1 cellular context compared by ENCODE assay signal in genomic region chr20:50283922-50284810, GRCh38.
TF ChIP-seq lines count a peak whose summit lies in the region.

No MANE protein-coding gene starts in this region.

TF ChIP-seq in HepG2, 621 proteins besides CTCF, POLR2A, EP300 and RAD21 (continued from another document):
- TF ChIP-seq ZNF687 (CRISPR knock-in tag; IDR thresholded peaks at IDR 0.05) (peak; percentile 29; the same call in 1 of the 2 replicates), SMAD1 (CRISPR knock-in tag; IDR thresholded peaks at IDR 0.05; ENCODE audit: borderline replicate concordance, low read depth) (no peak; the same call in 1 of the 2 replicates), ZBTB34 (CRISPR knock-in tag; IDR thresholded peaks at IDR 0.05) (no peak), MEIS1 (CRISPR knock-in tag; IDR thresholded peaks at IDR 0.05; ENCODE audit: borderline replicate concordance) (no peak), ATF7 (IDR thresholded peaks at IDR 0.05) (no peak), ATF7 (CRISPR knock-in tag; IDR thresholded peaks at IDR 0.05) (no peak), TFE3 (CRISPR knock-in tag; IDR thresholded peaks at IDR 0.05) (peak; percentile 58), HDAC2 (CRISPR knock-in tag; IDR thresholded peaks at IDR 0.05) (peak; percentile 53; the same call in 1 of the 2 replicates), ZBTB38 (CRISPR knock-in tag; IDR thresholded peaks at IDR 0.05) (no peak), ZNF12 (CRISPR knock-in tag; IDR thresholded peaks at IDR 0.05) (0 out of 2 replicates have a peak, but pooled peaks have one; percentile 28), ZBTB26 (CRISPR knock-in tag; IDR thresholded peaks at IDR 0.05; ENCODE audit: borderline replicate concordance) (peak; percentile 29; the same call in 1 of the 2 replicates), KDM1A (CRISPR knock-in tag; IDR thresholded peaks at IDR 0.05) (peak; percentile 89), SOX5 (CRISPR knock-in tag; IDR thresholded peaks at IDR 0.05; ENCODE audit: borderline replicate concordance) (peak; percentile 36; the same call in 1 of the 2 replicates), RERE (CRISPR knock-in tag; IDR thresholded peaks at IDR 0.05; ENCODE audit: low read depth) (0 out of 2 replicates have a peak, but pooled peaks have one; percentile 19), SAFB2 (CRISPR knock-in tag; IDR thresholded peaks at IDR 0.05; ENCODE audit: borderline replicate concordance, low read depth) (0 out of 2 replicates have a peak, but pooled peaks have one; percentile 79), ZNF674 (CRISPR knock-in tag; IDR thresholded peaks at IDR 0.05; ENCODE audit: low read depth) (no peak), PTBP1 (IDR thresholded peaks at IDR 0.05; ENCODE audit: low read depth, low read length, poor library complexity, severe bottlenecking) (peak; percentile 57), XRCC5 (optimal IDR thresholded peaks at IDR 0.05; ENCODE audit: low read length) (peak; percentile 76), TERF1 (CRISPR knock-in tag; IDR thresholded peaks at IDR 0.05) (no peak), ARID3A (IDR thresholded peaks at IDR 0.05; ENCODE audit: low read depth, low read length) (0 out of 2 replicates have a peak, but pooled peaks have one; percentile 11), ZFP36 (IDR thresholded peaks at IDR 0.05; ENCODE audit: borderline replicate concordance, low read depth, low read length, partially characterized antibody) (peak; percentile 55), ZNF766 (CRISPR knock-in tag; IDR thresholded peaks at IDR 0.05; ENCODE audit: borderline replicate concordance) (0 out of 2 replicates have a peak, but pooled peaks have one; percentile 12), ZMYM3 (CRISPR knock-in tag; IDR thresholded peaks at IDR 0.05) (peak; percentile 94), TSC22D2 (CRISPR knock-in tag; IDR thresholded peaks at IDR 0.05; ENCODE audit: borderline replicate concordance) (no peak), GABPB1 (CRISPR knock-in tag; IDR thresholded peaks at IDR 0.05) (peak; percentile 61), PAWR (CRISPR knock-in tag; IDR thresholded peaks at IDR 0.05; ENCODE audit: borderline replicate concordance) (0 out of 2 replicates have a peak, but pooled peaks have one; percentile 47), ZNF776 (CRISPR knock-in tag; IDR thresholded peaks at IDR 0.05) (0 out of 2 replicates have a peak, but pooled peaks have one; percentile 29), IRF9 (CRISPR knock-in tag; IDR thresholded peaks at IDR 0.05; ENCODE audit: borderline replicate concordance) (0 out of 2 replicates have a peak, but pooled peaks have one; percentile 56), AGO1 (IDR thresholded peaks at IDR 0.05; ENCODE audit: low read depth, low read length, poor library complexity, severe bottlenecking) (peak; percentile 65), MAX (IDR thresholded peaks at IDR 0.05) (0 out of 2 replicates have a peak, but pooled peaks have one; percentile 21), DNMT3B (CRISPR knock-in tag; conservative IDR thresholded peaks at IDR 0.05) (0 out of 2 replicates have a peak, but pooled peaks have one; percentile 53)
